ENCODE assay signal across 8 cellular contexts in the genomic region with DNA sequence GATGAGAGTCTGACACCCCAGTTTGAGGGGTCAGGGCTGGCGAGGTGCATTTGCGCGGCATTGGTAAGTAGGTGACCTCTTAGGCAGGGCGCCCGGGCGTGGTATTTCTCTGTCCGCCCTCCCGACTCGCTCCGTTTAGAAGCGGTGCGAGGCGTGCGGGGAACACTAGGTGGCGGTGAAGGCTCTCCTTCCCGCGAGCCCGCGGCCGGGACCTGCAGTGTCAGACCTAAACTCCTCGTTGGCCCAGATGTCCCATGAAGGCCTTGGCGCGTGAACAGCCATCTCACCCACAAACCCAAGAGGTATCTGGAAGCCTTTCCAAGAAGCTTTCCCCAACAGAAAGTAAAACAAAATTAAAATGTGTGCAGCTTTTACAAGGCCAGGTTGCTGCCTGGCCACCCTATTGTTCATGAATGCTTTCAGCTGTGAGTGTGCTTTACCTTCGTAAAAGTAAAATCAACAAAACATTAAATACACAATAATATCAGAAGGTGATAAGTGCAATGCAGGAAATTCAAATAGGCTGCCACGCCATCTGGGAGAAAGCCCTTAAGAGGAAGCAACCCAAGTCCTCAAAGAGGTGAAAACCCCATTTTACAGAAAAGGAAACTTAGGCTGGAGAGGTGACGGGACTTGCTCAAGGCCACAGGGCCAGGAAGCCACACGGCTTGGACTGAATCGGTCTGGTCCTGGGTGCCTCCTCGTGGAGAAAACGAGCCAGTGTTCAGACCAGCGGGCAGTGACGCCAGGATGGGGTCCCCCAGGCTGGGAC.
A peak's percentile ranks its signal among the peaks of the same experiment; 100 is the strongest.
DNase-seq lines count a peak whose midpoint lies in the region; ATAC-seq and TF ChIP-seq lines count a peak whose summit lies in the region.

No MANE protein-coding gene starts in this region.

- H4K12ac ChIP-seq in trophoblast cell (ENCODE audit: low read depth, low read length), result no peak overlapping the region

- no peak overlapping the region for H2BK120ac ChIP-seq in trophoblast cell (ENCODE audit: insufficient read depth, low read length, poor library complexity)

- H3K4ac ChIP-seq in trophoblast cell (ENCODE audit: low read depth, low read length), result no peak overlapping the region

- no peak for TF ChIP-seq EP300 in tibial nerve (IDR thresholded peaks at IDR 0.05)

- peak overlapping the region; percentile 24; the same call in 1 of the 2 replicates for H2AFZ ChIP-seq in DND-41 (ENCODE audit: low read depth, low read length)
- H2AFZ ChIP-seq in trophoblast cell (ENCODE audit: insufficient read depth, low read length, poor library complexity), result no peak overlapping the region

- H3K27ac ChIP-seq in DND-41 (ENCODE audit: low read length) (no peak overlapping the region), trophoblast cell (ENCODE audit: low read depth, low read length) (no peak overlapping the region), tibial nerve (no peak overlapping the region)

- no CpG with 5 or more reads among the region's 32 CpGs for WGBS in trophoblast cell (ENCODE audit: extremely low coverage, insufficient coverage, insufficient read length)
- 23 to 25% methylated on average over 24 to 32 of the region's 32 CpGs for WGBS in tibial nerve, 2 donors

- TF ChIP-seq POLR2A in tibial nerve (IDR thresholded peaks at IDR 0.05), result no peak

- ATAC-seq in DND-41 (ENCODE audit: insufficient read depth, low read depth), result peak; percentile 96
- ATAC-seq in GM21825 (IDR thresholded peaks at IDR 0.05; ENCODE audit: unreplicated experiment), result peak; percentile 63

- no peak overlapping the region for H3K23ac ChIP-seq in trophoblast cell (ENCODE audit: low read length)

- H2BK5ac ChIP-seq in trophoblast cell (ENCODE audit: low read depth, low read length, poor library complexity), result no peak overlapping the region

- H3K9me3 ChIP-seq in DND-41 (ENCODE audit: insufficient read depth, low read length, severe bottlenecking), result no peaks in the 10 kb centered on the region
- H3K9me3 ChIP-seq in trophoblast cell (ENCODE audit: insufficient read depth, low read depth, low read length), result no peaks in the 10 kb centered on the region
- no peaks in the 10 kb centered on the region for H3K9me3 ChIP-seq in tibial nerve

- H3K18ac ChIP-seq in trophoblast cell (ENCODE audit: low read length), result no peak overlapping the region

- H3K4me3 ChIP-seq in DND-41 (ENCODE audit: low read depth in 1 of 2, low read length in 2 of 2) (peak overlapping the region in 1 of 2 experiments; percentile 40; a peak in 2 of 4 replicates), LNCaP clone FGC (ENCODE audit: low read depth, low read length) (peak overlapping the region; percentile 29), trophoblast cell (ENCODE audit: low read depth, low read length) (no peak overlapping the region), tibial nerve (peak overlapping the region in 1 of 4 donors; percentile 19)

- H3K4me1 ChIP-seq in DND-41 (ENCODE audit: insufficient read depth, low read length), result peaks cover 11% of the 10 kb centered on the region
- peaks cover 4 to 18% of the 10 kb centered on the region in 2 experiments for H3K4me1 ChIP-seq in trophoblast cell (ENCODE audit: control insufficient read depth in 1 of 2, insufficient read depth in 2 of 2, low read length in 2 of 2)
- peaks cover 0 to 19% (median 4%) of the 10 kb centered on the region in 4 donors for H3K4me1 ChIP-seq in tibial nerve

- no peak overlapping the region for H2AK5ac ChIP-seq in trophoblast cell (ENCODE audit: low read length)

- H3K79me2 ChIP-seq in DND-41 (ENCODE audit: insufficient read depth, low read length), result no peaks in the 10 kb centered on the region
- no peaks in the 10 kb centered on the region for H3K79me2 ChIP-seq in trophoblast cell (ENCODE audit: control insufficient read depth, insufficient read depth, low read length, poor library complexity)

- H3K36me3 ChIP-seq in DND-41 (ENCODE audit: insufficient read depth, low read length) (no peaks in the 10 kb centered on the region), trophoblast cell (ENCODE audit: control insufficient read depth in 1 of 2, insufficient read depth in 2 of 2, low read length in 2 of 2) (no peaks in the 10 kb centered on the region), tibial nerve (no peaks in the 10 kb centered on the region)

- H3K4me2 ChIP-seq in DND-41 (ENCODE audit: insufficient read depth, low read length) (peak overlapping the region; percentile 56), trophoblast cell (ENCODE audit: low read length) (peak overlapping the region; percentile 59)

- peaks cover 3% of the 10 kb centered on the region for H3K79me1 ChIP-seq in trophoblast cell (ENCODE audit: low read length)

- no peak overlapping the region for H3K9ac ChIP-seq in DND-41 (ENCODE audit: low read depth, low read length)
- no peak overlapping the region for H3K9ac ChIP-seq in trophoblast cell (ENCODE audit: low read length)

- H4K8ac ChIP-seq in trophoblast cell (ENCODE audit: low read depth, low read length), result no peak overlapping the region

- H4K91ac ChIP-seq in trophoblast cell (ENCODE audit: low read depth, low read length), result no peak overlapping the region

- H3K27me3 ChIP-seq in DND-41 (ENCODE audit: insufficient read depth, low read length, poor library complexity), result peaks cover 3% of the 10 kb centered on the region
- H3K27me3 ChIP-seq in trophoblast cell (ENCODE audit: insufficient read depth, low read length), result no peaks in the 10 kb centered on the region
- H3K27me3 ChIP-seq in tibial nerve, result peaks cover 0 to 42% of the 10 kb centered on the region in 2 donors

- DNase-seq in DND-41 (peak; percentile 74), LNCaP clone FGC (ENCODE audit: low read depth) (peak; percentile 58), SK-N-DZ (ENCODE audit: low spot score) (peak; percentile 78), germinal center (ENCODE audit: low spot score) (peak; percentile 89), trophoblast cell (peak; percentile 73 to 82), tibial nerve (ENCODE audit: low spot score in 2 of 2) (peak; percentile 56 to 68)
- peak; percentile 34 to 55 (median 44) for DNase-seq in activated naive CD4-positive, alpha-beta T cell (lab: John Stamatoyannopoulos, UW)

- H3K14ac ChIP-seq in trophoblast cell (ENCODE audit: low read length), result no peak overlapping the region

- H4K20me1 ChIP-seq in DND-41 (ENCODE audit: insufficient read depth, low read length), result no peaks in the 10 kb centered on the region

- no peak overlapping the region for H2BK12ac ChIP-seq in trophoblast cell (ENCODE audit: low read length)

- TF ChIP-seq CTCF in DND-41 (IDR thresholded peaks at IDR 0.05; ENCODE audit: borderline replicate concordance, extremely low read depth, low read length, poor library complexity, severe bottlenecking), result peak; percentile 89
- TF ChIP-seq CTCF in LNCaP clone FGC (IDR thresholded peaks at IDR 0.05; ENCODE audit: control insufficient read depth, extremely low read depth, insufficient read depth), result peak; percentile 94
- peak; percentile 76 to 81 (median 77) for TF ChIP-seq CTCF in tibial nerve (IDR thresholded peaks at IDR 0.05)
